16 cellular contexts compared by ENCODE assay signal in the genomic region with DNA sequence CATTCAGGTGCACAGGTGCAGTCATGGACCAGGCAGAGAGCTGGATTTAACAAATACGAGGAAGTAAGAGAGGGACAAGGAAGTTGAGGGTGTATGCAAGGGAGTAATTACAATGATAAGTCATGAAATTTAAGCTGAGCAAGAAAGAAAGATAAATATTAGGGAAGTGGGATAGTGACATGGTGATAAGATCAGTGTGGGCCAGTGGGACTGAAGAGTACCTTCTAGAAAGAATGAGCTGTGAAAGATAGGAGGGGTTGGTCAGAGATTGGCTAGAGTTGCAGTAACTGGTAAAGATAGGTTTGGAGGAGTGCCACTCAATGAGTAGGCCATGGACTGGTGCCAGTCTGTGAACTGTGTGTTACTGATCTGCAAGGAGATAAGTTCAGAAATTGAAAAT.
DNase-seq lines count a peak whose midpoint lies in the region; ATAC-seq and TF ChIP-seq lines count a peak whose summit lies in the region.
"Had no signal": no experiment of that assay in that cellular context is flagged by ENCODE, and none has a peak within 500 bp of the region (broad histone marks: within the 10 kb centered on the region; RNA-seq: fewer than 3 reads in every experiment).

No MANE protein-coding gene starts in this region.

- no peak overlapping the region for H3K4me2 ChIP-seq in PC-9

- no peaks in the 10 kb centered on the region for H3K9me2 ChIP-seq in PC-9 (ENCODE audit: insufficient read depth)

- intact Hi-C loops in MCF 10A (cut with micrococcal nuclease) (no loop called here), breast epithelium (cut with DNase I; ENCODE audit: low total_unique reads) (loop anchor here (10.0 kb wide), 1 partner anchor 1204 kb away; no protein-coding TSS in a partner anchor), PC-9 (cut with micrococcal nuclease; ENCODE audit: unreplicated experiment) (loop anchor here (10.0 kb wide), 1 partner anchor 214 kb away; no protein-coding TSS in a partner anchor), transverse colon (cut with DNase I; ENCODE audit: low total_unique reads) (no loop called here)

- TF ChIP-seq POLR2A in breast epithelium (IDR thresholded peaks at IDR 0.05) (no peak), transverse colon (IDR thresholded peaks at IDR 0.05) (no peak)

- in situ Hi-C loops in transverse colon (cut with MboI; ENCODE audit: low pct_ligation_motif_present in 1 of 4, low pct_unique_long_range_greater_than_20kb in 1 of 4, low sequenced_read_pairs in 3 of 4): no loop called here

- H3K4me3 ChIP-seq in breast epithelium (no peak overlapping the region), PC-9 (no peak overlapping the region), transverse colon (no peak overlapping the region)
- H3K4me3 ChIP-seq: cardiac muscle cell, heart right ventricle, pancreas had no signal

- H3K36me3 Mint-ChIP-seq in MCF 10A (ENCODE audit: insufficient read depth, unreplicated experiment): no peaks in the 10 kb centered on the region
- peaks cover 15% of the 10 kb centered on the region for H3K36me3 Mint-ChIP-seq in activated T-cell treated with anti-CD3 and anti-CD28 coated beads, Interleukin-2, amount 50 U/mL, for 24 hours (ENCODE audit: low read depth)

- TF ChIP-seq CTCF in MCF 10A (IDR thresholded peaks at IDR 0.05; ENCODE audit: unreplicated experiment): no peak
- TF ChIP-seq CTCF in breast epithelium (IDR thresholded peaks at IDR 0.05): no peak
- TF ChIP-seq CTCF in PC-9 (conservative IDR thresholded peaks at IDR 0.05): no peak
- no peak for TF ChIP-seq CTCF in transverse colon (IDR thresholded peaks at IDR 0.05)

- no peak for TF ChIP-seq EP300 in transverse colon (IDR thresholded peaks at IDR 0.05; ENCODE audit: low read depth)

- no peaks in the 10 kb centered on the region for H3K4me1 Mint-ChIP-seq in MCF 10A (ENCODE audit: insufficient read depth, unreplicated experiment)
- no peaks in the 10 kb centered on the region for H3K4me1 Mint-ChIP-seq in activated T-cell treated with anti-CD3 and anti-CD28 coated beads, Interleukin-2, amount 50 U/mL, for 24 hours (ENCODE audit: low read depth)
- H3K4me1 Mint-ChIP-seq: activated B cell treated with CpG ODN at 0.5 μM for 24 hours had no signal

- H3K4me3 Mint-ChIP-seq in MCF 10A (ENCODE audit: unreplicated experiment): no peak overlapping the region
- no peak overlapping the region for H3K4me3 Mint-ChIP-seq in activated T-cell treated with anti-CD3 and anti-CD28 coated beads, Interleukin-2, amount 50 U/mL, for 24 hours
- H3K4me3 Mint-ChIP-seq: activated B cell treated with CpG ODN at 0.5 μM for 24 hours; activated naive CD8-positive, alpha-beta T cell had no signal

- ATAC-seq in esophagus mucosa: peak; percentile 69
- ATAC-seq: heart right ventricle had no signal

- CTCF ChIA-PET in MCF 10A (lab: Yijun Ruan, JAX): interaction anchor here (1.6 kb wide), 1 partner anchor 215 kb away, joined by 3 read pairs; no protein-coding TSS in a partner anchor
- CTCF ChIA-PET in PC-9 (lab: Charles Lee): no interaction called here

- H2AFZ ChIP-seq in PC-9: no peak overlapping the region

- BruUV-seq in MCF 10A (replicated peaks; lab: Mats Ljungman, UMichigan): no TSS peak
- no TSS peak for BruUV-seq in PC-9 (replicated peaks; lab: Mats Ljungman, UMichigan)

- H3K27me3 Mint-ChIP-seq in MCF 10A (ENCODE audit: insufficient read depth, unreplicated experiment): no peaks in the 10 kb centered on the region
- H3K27me3 Mint-ChIP-seq in activated T-cell treated with anti-CD3 and anti-CD28 coated beads, Interleukin-2, amount 50 U/mL, for 24 hours: no peaks in the 10 kb centered on the region
- H3K27me3 Mint-ChIP-seq: activated B cell treated with CpG ODN at 0.5 μM for 24 hours; activated naive CD8-positive, alpha-beta T cell had no signal

- H3K27ac ChIP-seq in breast epithelium (no peak overlapping the region), PC-9 (no peak overlapping the region), transverse colon (no peak overlapping the region)
- H3K27ac ChIP-seq: cardiac muscle cell, heart right ventricle, pancreas had no signal

- 50 to 100% methylated on average over 1 of the region's 1 CpG for WGBS in transverse colon (ENCODE audit: low coverage in 1 of 2), 2 donors

- H3K79me2 ChIP-seq in PC-9 (ENCODE audit: low read depth): no peaks in the 10 kb centered on the region

- DNase-seq in MCF 10A (ENCODE audit: unreplicated experiment) (peak; percentile 36), breast epithelium (ENCODE audit: low spot score in 2 of 2) (no peak), PC-9 (peak; percentile 11 to 71), transverse colon (peak; percentile 17), activated T-cell treated with anti-CD3 and anti-CD28 coated beads for 4 hours (no peak), islet precursor cell (no peak)
- DNase-seq in activated T-cell treated with anti-CD3 and anti-CD28 coated beads, Interleukin-2, amount 50 U/mL, for 24 hours: no peak
- DNase-seq: activated B cell treated with CpG ODN at 0.5 μM for 24 hours; COR-L47; heart right ventricle; NCI-H187 treated with DMSO at 0.1 percent for 48 hours; NK-92 treated with Interleukin-12 subunit alpha and Interleukin-12 subunit beta, amount 100 ng/mL, for 24 hours; pancreas had no signal

- no peaks in the 10 kb centered on the region for H4K20me1 ChIP-seq in PC-9 (ENCODE audit: insufficient read depth)

- H3F3A ChIP-seq in PC-9 (ENCODE audit: insufficient read depth, low read depth): peaks cover 11% of the 10 kb centered on the region

- H3K4me1 ChIP-seq in breast epithelium: no peaks in the 10 kb centered on the region
- H3K4me1 ChIP-seq in PC-9 (replicated peaks; ENCODE audit: insufficient read depth): peaks cover 25% of the 10 kb centered on the region
- no peaks in the 10 kb centered on the region for H3K4me1 ChIP-seq in transverse colon
- H3K4me1 ChIP-seq: pancreas had no signal

- H3K27ac Mint-ChIP-seq in MCF 10A (ENCODE audit: low read depth, unreplicated experiment): no peak overlapping the region
- H3K27ac Mint-ChIP-seq in activated T-cell treated with anti-CD3 and anti-CD28 coated beads, Interleukin-2, amount 50 U/mL, for 24 hours: no peak overlapping the region
- H3K27ac Mint-ChIP-seq: activated B cell treated with CpG ODN at 0.5 μM for 24 hours; activated naive CD8-positive, alpha-beta T cell had no signal

- H3K9me3 ChIP-seq in breast epithelium: peaks cover 0 to 11% of the 10 kb centered on the region in 2 donors
- H3K9me3 ChIP-seq in PC-9 (ENCODE audit: insufficient read depth, low read depth): peaks cover 18% of the 10 kb centered on the region
- H3K9me3 ChIP-seq in transverse colon: peaks cover 11 to 14% of the 10 kb centered on the region in 2 donors
- H3K9me3 ChIP-seq: pancreas had no signal

- POLR2A ChIA-PET in MCF 10A (lab: Yijun Ruan, JAX): no interaction called here
- POLR2A ChIA-PET in PC-9 (lab: Charles Lee; ENCODE audit: unreplicated experiment): interaction anchor here (0.7 kb wide), 1 partner anchor 85 kb away, joined by 3 read pairs; no protein-coding TSS in a partner anchor

- peaks cover 16% of the 10 kb centered on the region for H3K9me3 Mint-ChIP-seq in MCF 10A (ENCODE audit: unreplicated experiment)
- peaks cover 17% of the 10 kb centered on the region for H3K9me3 Mint-ChIP-seq in activated T-cell treated with anti-CD3 and anti-CD28 coated beads, Interleukin-2, amount 50 U/mL, for 24 hours

- no peaks in the 10 kb centered on the region for H3K27me3 ChIP-seq in breast epithelium
- no peaks in the 10 kb centered on the region for H3K27me3 ChIP-seq in PC-9 (ENCODE audit: insufficient read depth, low read depth)
- no peaks in the 10 kb centered on the region for H3K27me3 ChIP-seq in transverse colon
- H3K27me3 ChIP-seq: cardiac muscle cell, heart right ventricle, pancreas had no signal

- no peaks in the 10 kb centered on the region for H3K36me3 ChIP-seq in breast epithelium
- H3K36me3 ChIP-seq in PC-9 (ENCODE audit: low read depth): no peaks in the 10 kb centered on the region; the same call in 1 of the 2 replicates
- peaks cover 0 to 5% (median 0%) of the 10 kb centered on the region in 4 donors for H3K36me3 ChIP-seq in transverse colon
- H3K36me3 ChIP-seq: cardiac muscle cell, heart right ventricle, pancreas had no signal

Comparison
In these comparisons a context has a peak if more than half of its experiments do, and no peak if none do; other contexts are left out.
1. DNase-seq: peak in MCF 10A (single experiment), PC-9 (2 of 2) and transverse colon (single experiment); none in breast epithelium (0 of 2), activated T-cell treated with anti-CD3 and anti-CD28 coated beads, Interleukin-2, amount 50 U/mL, for 24 hours (single experiment), activated T-cell treated with anti-CD3 and anti-CD28 coated beads for 4 hours (single experiment) and islet precursor cell (single experiment).
2. intact Hi-C loops: an anchor here in breast epithelium (10.0 kb wide) and PC-9 (10.0 kb wide); none called in MCF 10A and transverse colon.